In genomic region chr13:33893559-33893958, GRCh38 we compare ENCODE assay signal across 6 cellular contexts.
"Had no signal": no experiment of that assay in that cellular context is flagged by ENCODE, and none has a peak within 500 bp of the region (broad histone marks: within the 10 kb centered on the region; RNA-seq: fewer than 3 reads in every experiment).

No MANE protein-coding gene starts in this region.

- H3K4me3 ChIP-seq: K562 had no signal

- ATAC-seq: K562 had no signal

- FAIRE-seq: HTR-8/SVneo, K562 had no signal

- H3K27ac ChIP-seq: HL-60 had no signal

- DNase-seq: IMR-90, KBM-7, KG1 had no signal
